ENCODE assay signal across 1 cellular context in genomic region chr5:109589983-109590382, GRCh38.
TF ChIP-seq lines count a peak whose summit lies in the region.

No MANE protein-coding gene starts in this region.

TF ChIP-seq in H1, 55 proteins besides CTCF, POLR2A, EP300 and RAD21 (continued from another document):
- TF ChIP-seq GTF2F1 (IDR thresholded peaks at IDR 0.05; ENCODE audit: borderline replicate concordance, low read depth, low read length): no peak
- TF ChIP-seq CBX5 (IDR thresholded peaks at IDR 0.05; ENCODE audit: low read depth, low read length): no peak
- TF ChIP-seq NANOG (IDR thresholded peaks at IDR 0.05; ENCODE audit: insufficient read depth, low read depth, low read length, poor library complexity, severe bottlenecking): no peak
